In the genomic region with DNA sequence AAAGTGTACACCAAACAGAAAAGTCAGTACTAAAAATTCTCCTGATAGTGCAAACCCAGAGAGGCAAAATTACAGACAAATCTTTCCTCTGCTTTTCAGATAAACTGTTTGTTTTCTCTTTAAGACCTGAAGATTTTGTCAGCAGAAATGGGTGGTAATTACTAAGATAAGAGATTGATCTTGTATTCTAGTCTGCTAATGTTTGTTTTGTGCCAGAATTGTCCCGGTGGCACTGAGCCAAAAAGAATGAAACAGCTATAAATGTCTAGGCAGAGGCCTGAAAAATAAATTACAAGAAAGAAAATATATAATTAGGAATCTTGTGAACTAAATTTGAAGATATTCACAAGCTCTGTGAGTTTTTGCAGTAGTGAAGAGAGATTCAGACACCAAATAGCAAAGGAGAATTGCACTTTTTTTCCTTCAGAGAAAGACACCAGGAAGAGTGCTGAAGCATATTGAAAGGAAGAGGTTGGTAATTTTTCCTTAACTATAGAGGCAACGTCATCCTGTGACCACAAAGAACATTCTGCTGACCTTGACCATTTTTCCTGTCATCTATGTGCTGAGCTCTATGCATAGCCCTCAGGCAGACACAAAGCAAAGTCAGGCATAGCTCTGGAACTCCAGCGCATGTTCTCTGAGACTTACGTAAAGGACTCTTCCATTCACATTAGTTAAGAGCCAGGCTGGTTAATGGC, we compare ENCODE assay signal across 13 cellular contexts.
A peak's percentile ranks its signal among the peaks of the same experiment; 100 is the strongest.
DNase-seq lines count a peak whose midpoint lies in the region; ATAC-seq and TF ChIP-seq lines count a peak whose summit lies in the region.
"Had no signal": no experiment of that assay in that cellular context is flagged by ENCODE, and none has a peak within 500 bp of the region (broad histone marks: within the 10 kb centered on the region; RNA-seq: fewer than 3 reads in every experiment).

No MANE protein-coding gene starts in this region.

- H3K4me3 ChIP-seq in fibroblast of the aortic adventitia (ENCODE audit: low read depth, low read length), result no peak overlapping the region
- H3K4me3 ChIP-seq in skeletal muscle cell (ENCODE audit: low read depth, low read length), result no peak overlapping the region
- H3K4me3 ChIP-seq in psoas muscle, result no peak overlapping the region
- H3K4me3 ChIP-seq: PC-9, prostate gland had no signal

- intact Hi-C loops in natural killer cell (cut with micrococcal nuclease), result no loop called here
- intact Hi-C loops in psoas muscle (cut with DNase I), result no loop called here

- 32 to 56% (median 33%) methylated on average over 4 of the region's 4 CpGs for WGBS in psoas muscle, 3 donors

- DNase-seq in DMS 273 (lab: John Stamatoyannopoulos, UW; ENCODE audit: unreplicated experiment) (peak; percentile 60), DMS 273 treated with DMSO at 0.1 percent for 48 hours (lab: John Stamatoyannopoulos, UW) (no peak), NCI-H82 treated with DMSO at 0.1 percent for 48 hours (lab: John Stamatoyannopoulos, UW; ENCODE audit: unreplicated experiment) (peak; percentile 26), fibroblast of the aortic adventitia (ENCODE audit: low read depth) (peak; percentile 3), skeletal muscle cell (ENCODE audit: low read depth) (peak; percentile 6), natural killer cell (no peak), psoas muscle (no peak), cerebellar nuclear complex (lab: John Stamatoyannopoulos, UW) (no peak)
- DNase-seq: activated naive CD4-positive, alpha-beta T cell treated with anti-CD3 and anti-CD28 coated beads for 36 hours; PC-9 had no signal

- no peak overlapping the region for H3K27ac Mint-ChIP-seq in natural killer cell
- H3K27ac Mint-ChIP-seq: activated naive CD4-positive, alpha-beta T cell treated with anti-CD3 and anti-CD28 coated beads for 36 hours; WTC11 had no signal

- no peaks in the 10 kb centered on the region for H3K9me3 ChIP-seq in psoas muscle
- H3K9me3 ChIP-seq: prostate gland had no signal

- no peaks in the 10 kb centered on the region for H3K4me1 ChIP-seq in psoas muscle
- H3K4me1 ChIP-seq: prostate gland had no signal

- no peaks in the 10 kb centered on the region for H3K36me3 Mint-ChIP-seq in natural killer cell
- H3K36me3 Mint-ChIP-seq: WTC11 had no signal

- ATAC-seq in natural killer cell (no peak), psoas muscle (no peak)
- ATAC-seq: WTC11 had no signal

- no peaks in the 10 kb centered on the region for H3K9me3 Mint-ChIP-seq in natural killer cell
- H3K9me3 Mint-ChIP-seq: activated naive CD4-positive, alpha-beta T cell treated with anti-CD3 and anti-CD28 coated beads for 36 hours; WTC11 had no signal

- no peaks in the 10 kb centered on the region for H3K27me3 Mint-ChIP-seq in natural killer cell (ENCODE audit: low read depth in 2 of 2)

- H3K36me3 ChIP-seq in psoas muscle (ENCODE audit: insufficient read depth in 1 of 2, low read depth in 1 of 2), result no peaks in the 10 kb centered on the region
- H3K36me3 ChIP-seq: prostate gland had no signal

- no peaks in the 10 kb centered on the region for H3K27me3 ChIP-seq in psoas muscle (ENCODE audit: insufficient read depth in 3 of 3, low read length in 2 of 3)

- H3K27ac ChIP-seq in psoas muscle, result no peak overlapping the region
- H3K27ac ChIP-seq: 22Rv1, PC-9, prostate gland had no signal

- TF ChIP-seq CTCF in fibroblast of the aortic adventitia (IDR thresholded peaks at IDR 0.05; ENCODE audit: insufficient read depth, low read length) (no peak), natural killer cell (IDR thresholded peaks at IDR 0.05) (no peak), psoas muscle (IDR thresholded peaks at IDR 0.05) (no peak)

- H3K4me1 Mint-ChIP-seq in natural killer cell, result peaks cover 4 to 5% of the 10 kb centered on the region in 2 donors
- H3K4me1 Mint-ChIP-seq: WTC11 had no signal

- no peak overlapping the region for H3K4me3 Mint-ChIP-seq in natural killer cell
- H3K4me3 Mint-ChIP-seq: activated naive CD4-positive, alpha-beta T cell treated with anti-CD3 and anti-CD28 coated beads for 36 hours; WTC11 had no signal

Comparison
In these comparisons a context has a peak if more than half of its experiments do, and no peak if none do; other contexts are left out.
1. DNase-seq: peak in DMS 273 (single experiment), NCI-H82 treated with DMSO at 0.1 percent for 48 hours (single experiment), fibroblast of the aortic adventitia (single experiment) and skeletal muscle cell (single experiment); none in DMS 273 treated with DMSO at 0.1 percent for 48 hours (single experiment), natural killer cell (single experiment), psoas muscle (0 of 2) and cerebellar nuclear complex (0 of 2).